1 cellular context compared by ENCODE assay signal in the genomic region with DNA sequence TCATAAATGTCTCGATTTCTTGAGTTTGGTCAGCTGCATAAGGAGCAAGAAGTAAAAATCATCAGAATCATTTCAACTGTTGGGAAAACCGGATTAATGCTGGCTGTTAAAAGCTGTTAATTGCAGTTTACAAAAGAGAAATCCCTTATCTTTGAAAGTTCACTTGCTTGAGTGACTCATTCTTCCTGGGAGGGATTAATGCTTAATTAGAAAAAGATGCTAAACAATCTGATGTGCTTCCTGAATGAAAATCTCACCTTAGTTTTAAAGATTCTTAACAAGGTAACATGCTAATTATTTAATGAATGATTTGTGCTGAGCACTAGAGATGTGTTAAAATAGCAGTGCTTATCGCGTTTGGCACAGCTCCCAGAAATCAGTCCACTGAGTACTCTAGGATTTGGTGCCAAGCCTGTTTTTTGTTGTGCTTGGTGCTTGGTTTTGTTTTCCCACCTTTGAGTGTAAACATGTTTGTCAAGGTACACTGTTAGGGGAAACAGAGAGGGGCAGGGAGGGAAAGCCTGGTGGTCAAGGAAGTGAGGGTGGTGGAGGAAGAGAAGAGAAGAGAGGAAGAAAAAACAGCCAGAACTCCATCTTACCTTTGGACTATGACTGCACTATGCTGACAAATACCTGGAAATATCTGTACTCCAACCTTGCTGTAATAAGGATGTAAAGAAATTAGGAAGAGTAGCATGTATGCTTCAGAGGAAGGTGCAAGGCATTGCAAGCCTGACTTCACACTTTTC.
TF ChIP-seq lines count a peak whose summit lies in the region.

No MANE protein-coding gene starts in this region.

TF ChIP-seq in SK-N-SH, 30 proteins besides CTCF, POLR2A, EP300 and RAD21 (continued from another document):
- TF ChIP-seq, protein P1, sequence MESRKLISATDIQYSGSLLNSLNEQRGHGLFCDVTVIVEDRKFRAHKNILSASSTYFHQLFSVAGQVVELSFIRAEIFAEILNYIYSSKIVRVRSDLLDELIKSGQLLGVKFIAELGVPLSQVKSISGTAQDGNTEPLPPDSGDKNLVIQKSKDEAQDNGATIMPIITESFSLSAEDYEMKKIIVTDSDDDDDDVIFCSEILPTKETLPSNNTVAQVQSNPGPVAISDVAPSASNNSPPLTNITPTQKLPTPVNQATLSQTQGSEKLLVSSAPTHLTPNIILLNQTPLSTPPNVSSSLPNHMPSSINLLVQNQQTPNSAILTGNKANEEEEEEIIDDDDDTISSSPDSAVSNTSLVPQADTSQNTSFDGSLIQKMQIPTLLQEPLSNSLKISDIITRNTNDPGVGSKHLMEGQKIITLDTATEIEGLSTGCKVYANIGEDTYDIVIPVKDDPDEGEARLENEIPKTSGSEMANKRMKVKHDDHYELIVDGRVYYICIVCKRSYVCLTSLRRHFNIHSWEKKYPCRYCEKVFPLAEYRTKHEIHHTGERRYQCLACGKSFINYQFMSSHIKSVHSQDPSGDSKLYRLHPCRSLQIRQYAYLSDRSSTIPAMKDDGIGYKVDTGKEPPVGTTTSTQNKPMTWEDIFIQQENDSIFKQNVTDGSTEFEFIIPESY (IDR thresholded peaks at IDR 0.05; ENCODE audit: borderline replicate concordance, low read depth): no peak
- no peak for TF ChIP-seq FOXJ3 (CRISPR knock-in tag; IDR thresholded peaks at IDR 0.05)
